Comparison of ENCODE assay signal across 13 cellular contexts in the genomic region with DNA sequence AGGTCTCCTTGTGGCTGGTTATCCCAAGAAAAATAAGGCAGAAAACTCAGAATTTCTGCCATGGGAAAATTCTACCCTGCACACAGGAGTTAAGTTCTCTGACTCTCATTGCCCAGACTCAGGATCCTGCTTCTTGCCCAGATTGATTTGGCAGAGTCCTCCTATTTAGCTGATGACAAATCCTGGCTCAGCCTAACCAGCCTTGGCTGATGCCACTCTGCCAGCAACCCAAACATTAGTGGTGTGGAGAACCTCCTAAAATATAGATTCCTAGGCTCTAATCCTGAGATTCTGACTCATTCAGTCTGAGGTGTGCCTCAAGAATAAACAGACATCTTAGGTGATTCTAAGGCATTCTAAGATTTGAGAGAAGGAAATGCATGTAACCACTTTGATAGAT.
A peak's percentile ranks its signal among the peaks of the same experiment; 100 is the strongest.
DNase-seq lines count a peak whose midpoint lies in the region; ATAC-seq, FAIRE-seq and TF ChIP-seq lines count a peak whose summit lies in the region.
"Had no signal": no experiment of that assay in that cellular context is flagged by ENCODE, and none has a peak within 500 bp of the region (broad histone marks: within the 10 kb centered on the region; RNA-seq: fewer than 3 reads in every experiment).

No MANE protein-coding gene starts in this region.

- CTCF ChIA-PET in endothelial cell of umbilical vein (lab: Charles Lee) = interaction anchor here (1.0 kb wide), 1 partner anchor 235 kb away, joined by 3 read pairs; no protein-coding TSS in a partner anchor
- CTCF ChIA-PET in CD4-positive, alpha-beta T cell (lab: Charles Lee) = no interaction called here

- BruUV-seq in endothelial cell of umbilical vein (replicated peaks; lab: Mats Ljungman, UMichigan) = no TSS peak

- H3K4me1 Mint-ChIP-seq in CD4-positive, alpha-beta T cell (ENCODE audit: low read depth) = no peaks in the 10 kb centered on the region
- H3K4me1 Mint-ChIP-seq in type B pancreatic cell (ENCODE audit: unreplicated experiment) = peaks cover 3% of the 10 kb centered on the region

- no peak for TF ChIP-seq POLR2A in endothelial cell of umbilical vein (IDR thresholded peaks at IDR 0.05; ENCODE audit: low read depth, low read length)

- H3K9me3 Mint-ChIP-seq in CD4-positive, alpha-beta T cell = no peaks in the 10 kb centered on the region
- no peaks in the 10 kb centered on the region for H3K9me3 Mint-ChIP-seq in type B pancreatic cell
- H3K9me3 Mint-ChIP-seq: activated T-cell treated with anti-CD3 and anti-CD28 coated beads, Interleukin-2, amount 50 U/mL, for 4 hours had no signal

- H3K4me1 ChIP-seq in endothelial cell of umbilical vein (ENCODE audit: control insufficient read depth, extremely low read depth, insufficient read depth, low read length) = peaks cover 28% of the 10 kb centered on the region

- no peaks in the 10 kb centered on the region for H3K79me2 ChIP-seq in endothelial cell of umbilical vein (ENCODE audit: control insufficient read depth, insufficient read depth, low read length)

- no peaks in the 10 kb centered on the region for H3K27me3 Mint-ChIP-seq in CD4-positive, alpha-beta T cell
- H3K27me3 Mint-ChIP-seq in type B pancreatic cell = no peaks in the 10 kb centered on the region

- no peak overlapping the region for H3K4me3 Mint-ChIP-seq in CD4-positive, alpha-beta T cell
- no peak overlapping the region for H3K4me3 Mint-ChIP-seq in type B pancreatic cell
- H3K4me3 Mint-ChIP-seq: activated T-cell treated with anti-CD3 and anti-CD28 coated beads, Interleukin-2, amount 50 U/mL, for 4 hours; CD4-positive, CD25-positive, alpha-beta regulatory T cell had no signal

- peak overlapping the region; percentile 5 for H3K27ac ChIP-seq in endothelial cell of umbilical vein (ENCODE audit: insufficient read depth, low read depth, low read length)
- no peak overlapping the region for H3K27ac ChIP-seq in CD4-positive, alpha-beta T cell (ENCODE audit: low read depth, low read length)

- no peaks in the 10 kb centered on the region for H3K9me3 ChIP-seq in endothelial cell of umbilical vein (replicated peaks; ENCODE audit: control insufficient read depth, insufficient read depth, low read length)
- no peaks in the 10 kb centered on the region for H3K9me3 ChIP-seq in CD4-positive, alpha-beta T cell (ENCODE audit: control insufficient read depth, low read length)

- H3K27me3 ChIP-seq in endothelial cell of umbilical vein (ENCODE audit: control insufficient read depth in 2 of 2, insufficient read depth in 2 of 2, low read length in 2 of 2) = no peaks in the 10 kb centered on the region
- no peaks in the 10 kb centered on the region for H3K27me3 ChIP-seq in CD4-positive, alpha-beta T cell (ENCODE audit: control insufficient read depth, insufficient read depth, low read length)

- no peak for FAIRE-seq in endothelial cell of umbilical vein (lab: Jason Lieb, UNC)
- FAIRE-seq: GM19239 had no signal

- H3K36me3 ChIP-seq in endothelial cell of umbilical vein (ENCODE audit: control insufficient read depth in 2 of 2, extremely low read depth in 1 of 2, insufficient read depth in 2 of 2, low read length in 2 of 2) = peaks cover 2 to 8% of the 10 kb centered on the region in 2 experiments

- intact Hi-C loops in endothelial cell of umbilical vein (cut with micrococcal nuclease) = loop anchor here (10.0 kb wide), 2 partner anchors 151 to 241 kb away; no protein-coding TSS in a partner anchor
- intact Hi-C loops in CD4-positive, alpha-beta T cell (cut with DNase I, micrococcal nuclease) = no loop called here

- H2AFZ ChIP-seq in endothelial cell of umbilical vein (ENCODE audit: low read depth, low read length) = no peak overlapping the region

- no peak for ATAC-seq in CD4-positive, alpha-beta T cell (ENCODE audit: poor library complexity)
- ATAC-seq: HCT116 had no signal

- no peak overlapping the region for H3K4me2 ChIP-seq in endothelial cell of umbilical vein (ENCODE audit: insufficient read depth, low read length)

- H4K20me1 ChIP-seq in endothelial cell of umbilical vein (replicated peaks; ENCODE audit: control insufficient read depth, extremely low read depth, insufficient read depth, low read length) = no peaks in the 10 kb centered on the region

- H3K36me3 Mint-ChIP-seq in CD4-positive, alpha-beta T cell (ENCODE audit: low read depth) = peaks cover 69% of the 10 kb centered on the region
- H3K36me3 Mint-ChIP-seq in type B pancreatic cell = peaks cover 29% of the 10 kb centered on the region

- H3K27ac Mint-ChIP-seq in CD4-positive, alpha-beta T cell = no peak overlapping the region
- no peak overlapping the region for H3K27ac Mint-ChIP-seq in type B pancreatic cell

- peaks cover 3% of the 10 kb centered on the region for H3K9me1 ChIP-seq in endothelial cell of umbilical vein (replicated peaks; ENCODE audit: control insufficient read depth, extremely low read depth, insufficient read depth, low read length)

- no peak overlapping the region for H3K4me3 ChIP-seq in endothelial cell of umbilical vein (replicated peaks in 1 of 3; ENCODE audit: insufficient read depth in 1 of 3, low read depth in 1 of 3, low read length in 3 of 3)

- dilution Hi-C loops in endothelial cell of umbilical vein (cut with MboI; ENCODE audit: extremely low pct_ligation_motif_present, low sequenced_read_pairs) = no loop called here

- DNase-seq in Daoy (ENCODE audit: low read depth) = peak; percentile 12
- DNase-seq in NCI-H69 (lab: John Stamatoyannopoulos, UW) = peak; percentile 26
- no peak for DNase-seq in endothelial cell of umbilical vein (ENCODE audit: low read depth, low spot score)
- peak; percentile 63 for DNase-seq in myocyte (ENCODE audit: low read depth)
- no peak for DNase-seq in CD4-positive, alpha-beta T cell
- no peak for DNase-seq in OCI-M1 (lab: John Stamatoyannopoulos, UW)
- no peak for DNase-seq in type B pancreatic cell (ENCODE audit: extremely low spot score, unreplicated experiment)
- DNase-seq in HK-2 (ENCODE audit: unreplicated experiment) = no peak
- DNase-seq: activated T-cell treated with anti-CD3 and anti-CD28 coated beads, Interleukin-2, amount 50 U/mL, for 4 hours; CD4-positive, CD25-positive, alpha-beta regulatory T cell; mesendoderm had no signal

- POLR2A ChIA-PET in endothelial cell of umbilical vein (lab: Charles Lee) = no interaction called here
- POLR2A ChIA-PET in CD4-positive, alpha-beta T cell (lab: Charles Lee) = no interaction called here

- TF ChIP-seq CTCF in endothelial cell of umbilical vein (IDR thresholded peaks at IDR 0.05; ENCODE audit: extremely low read depth in 1 of 2, insufficient read depth in 1 of 2, low read depth in 1 of 2, low read length in 2 of 2) (no peak), type B pancreatic cell (conservative IDR thresholded peaks at IDR 0.05) (no peak)
- TF ChIP-seq CTCF in CD4-positive, alpha-beta T cell (IDR thresholded peaks at IDR 0.05) = no peak

- H3K9ac ChIP-seq in endothelial cell of umbilical vein (replicated peaks; ENCODE audit: extremely low read depth, insufficient read depth, low read length) = no peak overlapping the region

TF ChIP-seq in endothelial cell of umbilical vein, 7 proteins besides CTCF, POLR2A, EP300 and RAD21:
- TF ChIP-seq, protein P1, sequence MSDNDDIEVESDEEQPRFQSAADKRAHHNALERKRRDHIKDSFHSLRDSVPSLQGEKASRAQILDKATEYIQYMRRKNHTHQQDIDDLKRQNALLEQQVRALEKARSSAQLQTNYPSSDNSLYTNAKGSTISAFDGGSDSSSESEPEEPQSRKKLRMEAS (IDR thresholded peaks at IDR 0.05; ENCODE audit: insufficient read depth, insufficient read length) = no peak
- TF ChIP-seq JUN (IDR thresholded peaks at IDR 0.05; ENCODE audit: borderline replicate concordance, insufficient read depth, insufficient read length, low read depth) = no peak
- TF ChIP-seq GATA2 (IDR thresholded peaks at IDR 0.05; ENCODE audit: insufficient read depth, insufficient read length, low read depth, low read length) = no peak
- TF ChIP-seq MYC (IDR thresholded peaks at IDR 0.05; ENCODE audit: low read depth, low read length) = no peak
- no peak for TF ChIP-seq POLR2AphosphoS5 (IDR thresholded peaks at IDR 0.05; ENCODE audit: insufficient read depth, low read depth, low read length)
- no peak for TF ChIP-seq EZH2 (IDR thresholded peaks at IDR 0.05; ENCODE audit: borderline replicate concordance, low read depth, low read length, severe bottlenecking)
- no peak for TF ChIP-seq FOS (IDR thresholded peaks at IDR 0.05; ENCODE audit: borderline replicate concordance, insufficient read depth, low read length)

Comparison
In these comparisons a context has a peak if more than half of its experiments do, and no peak if none do; other contexts are left out.
1. DNase-seq: peak in Daoy (single experiment), NCI-H69 (single experiment) and myocyte (single experiment); none in endothelial cell of umbilical vein (single experiment), CD4-positive, alpha-beta T cell (0 of 10), OCI-M1 (single experiment), type B pancreatic cell (single experiment) and HK-2 (single experiment).